19 cellular contexts compared by ENCODE assay signal in the genomic region with DNA sequence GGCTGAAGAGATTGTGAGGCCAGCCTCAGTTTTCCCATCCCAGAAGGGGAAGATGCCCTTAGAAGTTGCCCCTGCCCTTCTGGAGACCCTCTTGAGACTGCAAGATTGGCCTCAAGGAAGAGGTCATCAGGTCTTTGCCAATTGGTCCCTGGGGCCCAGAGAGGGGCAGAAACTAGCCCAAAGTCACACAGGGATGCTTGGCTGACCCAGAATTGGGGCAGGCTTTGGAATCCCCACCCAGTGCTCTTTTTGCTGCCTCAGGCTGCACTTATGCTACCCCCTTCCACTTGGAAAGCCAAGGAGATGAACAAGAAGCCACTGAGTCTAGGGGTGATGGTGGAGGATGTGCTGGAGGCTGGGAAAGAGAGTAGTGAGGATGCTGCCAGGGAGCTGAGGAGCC. TPM values are rescaled to one million over a fixed set of nuclear protein-coding genes. Genes with fewer than 3 reads are reported as not detected.
A peak's percentile ranks its signal among the peaks of the same experiment; 100 is the strongest.
DNase-seq lines count a peak whose midpoint lies in the region; ATAC-seq and TF ChIP-seq lines count a peak whose summit lies in the region.
"Had no signal": no experiment of that assay in that cellular context is flagged by ENCODE, and none has a peak within 500 bp of the region (broad histone marks: within the 10 kb centered on the region; RNA-seq: fewer than 3 reads in every experiment).

No MANE protein-coding gene starts in this region.

- H3K4me1 ChIP-seq in mammary epithelial cell (ENCODE audit: insufficient read depth, low read length) (peaks cover 44% of the 10 kb centered on the region), breast epithelium (no peaks in the 10 kb centered on the region), SJSA1 (replicated peaks) (peaks cover 32% of the 10 kb centered on the region), mesodermal cell (ENCODE audit: control insufficient read depth, insufficient read depth, low read length, poor library complexity, severe bottlenecking) (peaks cover 37% of the 10 kb centered on the region), smooth muscle cell (ENCODE audit: low read depth) (no peaks in the 10 kb centered on the region), transverse colon (no peaks in the 10 kb centered on the region)
- H3K4me1 ChIP-seq: Caco-2 had no signal

- H3K9ac ChIP-seq in mammary epithelial cell (ENCODE audit: insufficient read depth, low read length) = no peak overlapping the region
- no peak overlapping the region for H3K9ac ChIP-seq in smooth muscle cell (ENCODE audit: low read depth)

- H3K36me3 ChIP-seq in mammary epithelial cell (ENCODE audit: insufficient read depth, low read length) (no peaks in the 10 kb centered on the region), breast epithelium (no peaks in the 10 kb centered on the region), SJSA1 (no peaks in the 10 kb centered on the region), mesodermal cell (ENCODE audit: control insufficient read depth, insufficient read depth, low read length) (no peaks in the 10 kb centered on the region), smooth muscle cell (ENCODE audit: low read depth) (no peaks in the 10 kb centered on the region), transverse colon (no peaks in the 10 kb centered on the region)

- no peaks in the 10 kb centered on the region for H3K36me3 Mint-ChIP-seq in activated CD8-positive, alpha-beta T cell treated with anti-CD3 and anti-CD28 coated beads for 36 hours (ENCODE audit: low read depth)

- ATAC-seq in HG02973 (IDR thresholded peaks at IDR 0.05; ENCODE audit: unreplicated experiment) = no peak
- ATAC-seq in activated CD8-positive, alpha-beta T cell treated with anti-CD3 and anti-CD28 coated beads for 36 hours = no peak
- ATAC-seq: GM23338, Right ventricle myocardium inferior had no signal

- TF ChIP-seq CTCF in mammary epithelial cell (conservative IDR thresholded peaks at IDR 0.05 in 1 of 2, IDR thresholded peaks at IDR 0.05 in 1 of 2; ENCODE audit: extremely low read depth in 1 of 2, insufficient read depth in 1 of 2, low read depth in 1 of 2, low read length in 2 of 2) (no peak), breast epithelium (IDR thresholded peaks at IDR 0.05) (no peak), smooth muscle cell (IDR thresholded peaks at IDR 0.05; ENCODE audit: borderline replicate concordance, insufficient read depth, poor library complexity, severe bottlenecking) (no peak), transverse colon (IDR thresholded peaks at IDR 0.05) (no peak)
- no peak for TF ChIP-seq CTCF in activated CD8-positive, alpha-beta T cell treated with anti-CD3 and anti-CD28 coated beads for 36 hours (IDR thresholded peaks at IDR 0.05)

- H3K27ac ChIP-seq in mammary epithelial cell (ENCODE audit: insufficient read depth, low read depth, low read length) (peak overlapping the region; percentile 68), breast epithelium (no peak overlapping the region), SJSA1 (peak overlapping the region; percentile 39), mesodermal cell (ENCODE audit: low read depth, low read length, severe bottlenecking) (peak overlapping the region; percentile 80), smooth muscle cell (ENCODE audit: low read depth) (peak overlapping the region; percentile 71), transverse colon (no peak overlapping the region)
- H3K27ac ChIP-seq: SK-N-MC had no signal

- H3K4me3 ChIP-seq in mammary epithelial cell (replicated peaks in 1 of 3; ENCODE audit: insufficient read depth in 1 of 3, low read depth in 2 of 3, low read length in 3 of 3) (no peak overlapping the region), breast epithelium (no peak overlapping the region), SJSA1 (no peak overlapping the region), mesodermal cell (ENCODE audit: extremely low read depth, insufficient read depth, low read length, poor library complexity, severe bottlenecking) (no peak overlapping the region), smooth muscle cell (no peak overlapping the region), transverse colon (no peak overlapping the region)
- H3K4me3 ChIP-seq: GM23338, SK-N-MC had no signal

- no peak overlapping the region for H3K27ac Mint-ChIP-seq in activated CD8-positive, alpha-beta T cell treated with anti-CD3 and anti-CD28 coated beads for 36 hours
- H3K27ac Mint-ChIP-seq: CD4-positive, alpha-beta T cell; GM23338 had no signal

- intact Hi-C loops in mammary epithelial cell (cut with micrococcal nuclease) = loop anchor here (1.0 to 2.0 kb wide), 2 partner anchors 17 to 92 kb away; no protein-coding TSS in a partner anchor
- intact Hi-C loops in breast epithelium (cut with DNase I; ENCODE audit: low total_unique reads) = no loop called here
- intact Hi-C loops in activated CD8-positive, alpha-beta T cell treated with anti-CD3 and anti-CD28 coated beads for 36 hours (cut with micrococcal nuclease) = no loop called here
- intact Hi-C loops in transverse colon (cut with DNase I; ENCODE audit: low total_unique reads) = no loop called here

- H3K27me3 Mint-ChIP-seq in activated CD8-positive, alpha-beta T cell treated with anti-CD3 and anti-CD28 coated beads for 36 hours = peaks cover 4% of the 10 kb centered on the region

- no peak for TF ChIP-seq POLR2A in breast epithelium (IDR thresholded peaks at IDR 0.05)
- TF ChIP-seq POLR2A in transverse colon (IDR thresholded peaks at IDR 0.05) = no peak

- no peaks in the 10 kb centered on the region for H3K79me2 ChIP-seq in mammary epithelial cell (ENCODE audit: insufficient read depth, low read length)
- no peaks in the 10 kb centered on the region for H3K79me2 ChIP-seq in smooth muscle cell (ENCODE audit: low read depth)

- H3K4me2 ChIP-seq in mammary epithelial cell (ENCODE audit: insufficient read depth, low read depth, low read length) (peak overlapping the region; percentile 60), smooth muscle cell (no peak overlapping the region)
- H3K4me2 ChIP-seq: GM23338 had no signal

- dilution Hi-C loops in mammary epithelial cell (cut with HindIII; ENCODE audit: low sequenced_read_pairs) = no loop called here

- TF ChIP-seq EP300 in transverse colon (IDR thresholded peaks at IDR 0.05; ENCODE audit: low read depth) = no peak

- BruUV-seq in mammary epithelial cell (replicated peaks; lab: Mats Ljungman, UMichigan) = no TSS peak

- in situ Hi-C loops in mammary epithelial cell (cut with MboI; ENCODE audit: low sequenced_read_pairs in 2 of 2) (no loop called here), transverse colon (cut with MboI; ENCODE audit: low pct_ligation_motif_present in 1 of 4, low pct_unique_long_range_greater_than_20kb in 1 of 4, low sequenced_read_pairs in 3 of 4) (no loop called here)

- no peaks in the 10 kb centered on the region for H3F3A ChIP-seq in smooth muscle cell (ENCODE audit: low read depth)

- H2AFZ ChIP-seq in mammary epithelial cell (ENCODE audit: low read depth, low read length) (no peak overlapping the region), smooth muscle cell (ENCODE audit: low read depth) (no peak overlapping the region)
- H2AFZ ChIP-seq: GM23338 had no signal

- H3K4me3 Mint-ChIP-seq in activated CD8-positive, alpha-beta T cell treated with anti-CD3 and anti-CD28 coated beads for 36 hours = no peak overlapping the region
- H3K4me3 Mint-ChIP-seq: CD4-positive, alpha-beta T cell; GM23338 had no signal

- H3K9me3 Mint-ChIP-seq in activated CD8-positive, alpha-beta T cell treated with anti-CD3 and anti-CD28 coated beads for 36 hours = peaks cover 13% of the 10 kb centered on the region

- peaks cover 8% of the 10 kb centered on the region for H3K4me1 Mint-ChIP-seq in activated CD8-positive, alpha-beta T cell treated with anti-CD3 and anti-CD28 coated beads for 36 hours (ENCODE audit: low read depth)

- H4K20me1 ChIP-seq in mammary epithelial cell (ENCODE audit: insufficient read depth, low read length) = no peaks in the 10 kb centered on the region
- no peaks in the 10 kb centered on the region for H4K20me1 ChIP-seq in smooth muscle cell (ENCODE audit: low read depth)

- POLR2A ChIA-PET in activated CD8-positive, alpha-beta T cell treated with anti-CD3 and anti-CD28 coated beads for 36 hours (lab: Charles Lee) = no interaction called here

- CTCF ChIA-PET in mammary epithelial cell (lab: Charles Lee; ENCODE audit: low non-redundant PET) = interaction anchor here (1.2 kb wide), 1 partner anchor 86 kb away, joined by 4 read pairs; no protein-coding TSS in a partner anchor
- CTCF ChIA-PET in activated CD8-positive, alpha-beta T cell treated with anti-CD3 and anti-CD28 coated beads for 36 hours (lab: Charles Lee) = interaction anchor here (1.9 kb wide), 1 partner anchor 86 kb away, joined by 6 read pairs; no protein-coding TSS in a partner anchor

- no peaks in the 10 kb centered on the region for H3K27me3 ChIP-seq in mammary epithelial cell (ENCODE audit: insufficient read depth, low read length)
- no peaks in the 10 kb centered on the region for H3K27me3 ChIP-seq in breast epithelium
- no peaks in the 10 kb centered on the region for H3K27me3 ChIP-seq in SJSA1 (replicated peaks)
- H3K27me3 ChIP-seq in smooth muscle cell (ENCODE audit: low read depth) = no peaks in the 10 kb centered on the region
- H3K27me3 ChIP-seq in transverse colon = peaks cover 7% of the 10 kb centered on the region

- DNase-seq in mammary epithelial cell (no peak), breast epithelium (ENCODE audit: low spot score in 2 of 2) (no peak), SJSA1 (ENCODE audit: low read depth in 1 of 2, low spot score in 2 of 2) (no peak), smooth muscle cell (lab: John Stamatoyannopoulos, UW; ENCODE audit: unreplicated experiment) (no peak), transverse colon (no peak)
- DNase-seq in activated CD8-positive, alpha-beta T cell treated with anti-CD3 and anti-CD28 coated beads for 36 hours = no peak
- DNase-seq: 8988T; Caco-2; CD4-positive, alpha-beta T cell; GDM1; KBM-7; NCI-H1105 treated with DMSO at 0.1 percent for 48 hours; NCI-H1694 treated with DMSO at 0.1 percent for 48 hours; NCI-H526 had no signal

- H3K9me3 ChIP-seq in mammary epithelial cell (replicated peaks; ENCODE audit: insufficient read depth, low read length) (peaks cover 15% of the 10 kb centered on the region), breast epithelium (peaks cover 0 to 7% of the 10 kb centered on the region in 2 donors), SJSA1 (replicated peaks) (peaks cover 2% of the 10 kb centered on the region; the same call in 1 of the 2 replicates), mesodermal cell (ENCODE audit: control insufficient read depth, low read length) (peaks cover 24% of the 10 kb centered on the region), smooth muscle cell (replicated peaks; ENCODE audit: low read depth) (no peaks in the 10 kb centered on the region), transverse colon (peaks cover 0 to 4% of the 10 kb centered on the region in 2 donors)

RNA-seq across cellular contexts. Expression of gene FKBP1A, which starts 24.9 kb away (rescaled TPM):
- 100 to 1,000 TPM; 139 to 425 TPM for total RNA-seq in mammary epithelial cell
- polyA plus RNA-seq in mammary epithelial cell = 522 TPM
- polyA minus RNA-seq in mammary epithelial cell = 1,454 TPM
- total RNA-seq in breast epithelium = 100 to 1,000 TPM; 115 to 191 (median 128) TPM
- total RNA-seq in SJSA1 (2014; rRNA removed; shearing (Covaris generic)) = 75.3 and 98.6 TPM in 2 replicates
- 453 TPM for polyA plus RNA-seq in mesodermal cell (2013, experiment 1 of 2)
- 406 TPM for polyA plus RNA-seq in mesodermal cell (2013, experiment 2 of 2)
- 137 and 184 TPM in 2 replicates for total RNA-seq in smooth muscle cell
- polyA plus RNA-seq in smooth muscle cell = 150 and 163 TPM in 2 replicates
- total RNA-seq in activated CD8-positive, alpha-beta T cell treated with anti-CD3 and anti-CD28 coated beads for 36 hours = 100 to 1,000 TPM; 259 to 282 TPM
- total RNA-seq in transverse colon = 100 to 1,000 TPM; 120 to 202 (median 144) TPM

RNA-seq across cellular contexts. Expression of gene NSFL1C, which starts 48.9 kb away (rescaled TPM):
- 100 to 1,000 TPM in 1 of 2 donors, 10 to 100 TPM in 1; 46.3 to 105 TPM for total RNA-seq in mammary epithelial cell
- polyA plus RNA-seq in mammary epithelial cell = 29.6 TPM
- 73.3 TPM for polyA minus RNA-seq in mammary epithelial cell
- 10 to 100 TPM; 36.7 to 67.5 (median 49.5) TPM for total RNA-seq in breast epithelium
- total RNA-seq in SJSA1 (2014; rRNA removed; shearing (Covaris generic)) = 42.6 and 57.3 TPM in 2 replicates
- 49.3 TPM for polyA plus RNA-seq in mesodermal cell (2013, experiment 1 of 2)
- 43.7 TPM for polyA plus RNA-seq in mesodermal cell (2013, experiment 2 of 2)
- total RNA-seq in smooth muscle cell = 22.4 and 31.8 TPM in 2 replicates
- polyA plus RNA-seq in smooth muscle cell = 82.9 and 92.4 TPM in 2 replicates
- total RNA-seq in activated CD8-positive, alpha-beta T cell treated with anti-CD3 and anti-CD28 coated beads for 36 hours = 10 to 100 TPM; 67.2 to 67.9 TPM
- 10 to 100 TPM; 14.7 to 51.2 (median 48.8) TPM for total RNA-seq in transverse colon

Comparison
In these comparisons a context has a peak if more than half of its experiments do, and no peak if none do; other contexts are left out.
1. H3K27ac ChIP-seq: peak in mammary epithelial cell (single experiment), SJSA1 (single experiment), mesodermal cell (single experiment) and smooth muscle cell (single experiment); none in breast epithelium (0 of 2) and transverse colon (0 of 4).